10 cellular contexts compared by ENCODE assay signal in the genomic region with DNA sequence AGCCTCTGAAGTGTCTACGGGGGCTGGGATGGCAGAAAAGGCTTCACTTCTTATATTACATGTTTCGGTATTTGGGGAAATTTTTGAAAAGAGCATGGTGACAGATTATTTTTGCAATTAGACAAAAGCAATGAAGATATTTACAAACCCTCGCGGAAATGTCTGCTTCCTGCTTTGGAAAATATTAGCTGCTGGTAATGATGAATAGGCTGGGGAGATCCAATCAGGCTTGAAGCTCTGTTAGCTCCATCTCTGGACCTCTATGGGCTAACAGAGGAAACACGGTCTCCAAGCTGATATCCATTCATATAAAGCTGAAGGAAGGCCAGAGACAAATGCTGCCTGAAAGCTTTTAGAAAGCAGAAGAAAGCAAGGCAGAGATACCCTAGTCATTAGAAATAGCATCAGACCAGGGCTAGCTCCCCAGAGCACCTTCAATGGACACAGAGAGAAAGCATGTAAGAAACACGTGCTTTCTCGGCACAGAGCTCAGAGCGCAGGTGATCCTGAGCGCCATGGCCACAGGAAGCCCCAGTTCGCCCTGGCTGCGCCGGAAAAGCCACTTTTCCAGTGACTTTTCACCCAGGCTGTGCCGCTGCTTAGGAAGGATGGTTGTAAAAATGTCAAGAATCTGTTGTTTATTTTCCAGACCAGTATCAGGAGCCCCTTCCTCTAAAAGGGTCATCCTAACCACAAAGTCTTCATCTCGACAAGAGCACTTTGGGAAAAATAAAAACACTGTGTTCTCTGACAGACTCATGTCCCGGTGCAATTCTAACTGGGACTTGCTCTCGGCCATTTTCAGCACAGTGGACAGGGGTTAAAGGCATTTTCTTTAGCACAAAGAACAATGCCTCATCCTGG.
"Had no signal": no experiment of that assay in that cellular context is flagged by ENCODE, and none has a peak within 500 bp of the region (broad histone marks: within the 10 kb centered on the region; RNA-seq: fewer than 3 reads in every experiment).

No MANE protein-coding gene starts in this region.

- H3K4me3 ChIP-seq: psoas muscle, right lobe of liver, tibial nerve had no signal

- H3K4me1 Mint-ChIP-seq: activated naive CD4-positive, alpha-beta T cell treated with anti-CD3 and anti-CD28 coated beads, Interleukin-2, amount 50 U/mL, for 24 hours; nephron had no signal

- ATAC-seq: foreskin keratinocyte; left cardiac atrium; psoas muscle; stimulated activated memory B cell treated with anti-CD40 and anti-IgM and Interleukin-4, amounts not matched to agents 10 μg/mL and 1 μg/mL and 100 μg/mL, for 72 hours had no signal

- H3K4me1 ChIP-seq: foreskin keratinocyte, psoas muscle, right lobe of liver, tibial nerve had no signal

- H3K9me3 Mint-ChIP-seq: activated naive CD4-positive, alpha-beta T cell treated with anti-CD3 and anti-CD28 coated beads, Interleukin-2, amount 50 U/mL, for 24 hours; nephron; stimulated activated memory B cell treated with anti-CD40 and anti-IgM and Interleukin-4, amounts not matched to agents 10 μg/mL and 1 μg/mL and 100 μg/mL, for 72 hours; T-helper 2 cell treated with Interferon-gamma antibody and Interleukin-4, amounts not matched to agents 5 μg/mL and 100 μg/mL, for 36 hours had no signal

- DNase-seq: activated effector memory CD4-positive, alpha-beta T cell treated with Interleukin-2 at 50 U/mL for 16 hours; foreskin keratinocyte; left cardiac atrium; psoas muscle; right lobe of liver had no signal

- H3K27ac Mint-ChIP-seq: activated naive CD4-positive, alpha-beta T cell treated with anti-CD3 and anti-CD28 coated beads, Interleukin-2, amount 50 U/mL, for 24 hours; nephron; stimulated activated memory B cell treated with anti-CD40 and anti-IgM and Interleukin-4, amounts not matched to agents 10 μg/mL and 1 μg/mL and 100 μg/mL, for 72 hours; T-helper 2 cell treated with Interferon-gamma antibody and Interleukin-4, amounts not matched to agents 5 μg/mL and 100 μg/mL, for 36 hours had no signal

- H3K27me3 Mint-ChIP-seq: activated naive CD4-positive, alpha-beta T cell treated with anti-CD3 and anti-CD28 coated beads, Interleukin-2, amount 50 U/mL, for 24 hours had no signal

- H3K36me3 Mint-ChIP-seq: activated naive CD4-positive, alpha-beta T cell treated with anti-CD3 and anti-CD28 coated beads, Interleukin-2, amount 50 U/mL, for 24 hours; stimulated activated memory B cell treated with anti-CD40 and anti-IgM and Interleukin-4, amounts not matched to agents 10 μg/mL and 1 μg/mL and 100 μg/mL, for 72 hours had no signal

- H3K4me3 Mint-ChIP-seq: activated naive CD4-positive, alpha-beta T cell treated with anti-CD3 and anti-CD28 coated beads, Interleukin-2, amount 50 U/mL, for 24 hours; nephron; stimulated activated memory B cell treated with anti-CD40 and anti-IgM and Interleukin-4, amounts not matched to agents 10 μg/mL and 1 μg/mL and 100 μg/mL, for 72 hours; T-helper 2 cell treated with Interferon-gamma antibody and Interleukin-4, amounts not matched to agents 5 μg/mL and 100 μg/mL, for 36 hours had no signal

- H3K27ac ChIP-seq: foreskin keratinocyte, psoas muscle, right lobe of liver, tibial nerve had no signal

- H3K9me3 ChIP-seq: psoas muscle, right lobe of liver, tibial nerve had no signal

- H3K27me3 ChIP-seq: foreskin keratinocyte, right lobe of liver, tibial nerve had no signal
